14 cellular contexts compared by ENCODE assay signal in the genomic region with DNA sequence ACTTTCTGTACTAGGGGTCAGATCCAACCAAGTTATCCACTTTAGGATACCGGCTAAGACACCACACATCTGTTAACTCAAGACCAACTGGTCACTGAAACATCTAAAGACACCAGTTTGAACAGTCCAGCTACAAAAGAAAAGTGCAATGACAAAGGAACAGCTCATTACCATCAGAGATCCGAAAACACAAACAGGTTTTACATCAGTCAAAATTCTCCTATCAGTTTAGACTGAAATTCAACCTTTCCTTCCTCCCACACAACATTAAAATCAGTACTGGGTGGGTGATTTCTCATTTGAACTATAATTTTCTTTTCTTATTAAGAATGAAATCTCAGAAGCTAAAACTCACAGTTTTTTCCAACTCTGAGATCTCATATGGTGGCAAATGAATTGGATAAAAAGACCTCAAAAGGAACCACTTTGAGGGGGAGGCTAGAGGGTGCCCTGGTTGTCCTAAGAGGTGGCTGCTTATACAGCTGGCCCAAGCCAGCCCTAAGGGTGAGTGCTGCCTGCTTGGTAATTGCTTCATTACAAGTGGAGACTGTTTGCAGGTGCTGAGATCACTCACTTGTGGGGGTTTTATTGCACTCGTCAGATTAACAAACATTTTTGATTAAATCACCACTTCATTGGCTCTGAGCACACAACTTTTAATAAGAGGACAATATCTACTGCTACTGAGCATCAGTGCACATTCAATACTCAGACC. TPM values are rescaled to one million over a fixed set of nuclear protein-coding genes. Genes with fewer than 3 reads are reported as not detected.
DNase-seq lines count a peak whose midpoint lies in the region; ATAC-seq, FAIRE-seq and TF ChIP-seq lines count a peak whose summit lies in the region.
"Had no signal": no experiment of that assay in that cellular context is flagged by ENCODE, and none has a peak within 500 bp of the region (broad histone marks: within the 10 kb centered on the region; RNA-seq: fewer than 3 reads in every experiment).

No MANE protein-coding gene starts in this region.

- H3K27me3 ChIP-seq in GM12878 (replicated peaks in 1 of 2; ENCODE audit: control insufficient read depth in 2 of 2, insufficient read depth in 2 of 2, low read length in 1 of 2) (no peaks in the 10 kb centered on the region), sigmoid colon (no peaks in the 10 kb centered on the region), MM.1S (replicated peaks; ENCODE audit: insufficient read depth, low read length) (no peaks in the 10 kb centered on the region)
- H3K27me3 ChIP-seq: testis had no signal

- intact Hi-C loops in GM12878 (cut with micrococcal nuclease; ENCODE audit: unreplicated experiment) (no loop called here), sigmoid colon (cut with DNase I) (no loop called here)

- peak overlapping the region; percentile 15; the same call in 1 of the 2 replicates for H3K4me3 ChIP-seq in GM12878
- no peak overlapping the region for H3K4me3 ChIP-seq in sigmoid colon
- no peak overlapping the region for H3K4me3 ChIP-seq in MM.1S (ENCODE audit: low read length)
- H3K4me3 ChIP-seq: testis had no signal

- no peaks in the 10 kb centered on the region; the same call in 2 of the 3 replicates for H3K9me3 ChIP-seq in GM12878 (replicated peaks; ENCODE audit: control insufficient read depth, insufficient read depth, low read length)
- H3K9me3 ChIP-seq in sigmoid colon: no peaks in the 10 kb centered on the region
- no peaks in the 10 kb centered on the region for H3K9me3 ChIP-seq in MM.1S (replicated peaks; ENCODE audit: insufficient read depth, low read length)
- H3K9me3 ChIP-seq: testis had no signal

- H3K4me1 ChIP-seq in GM12878 (ENCODE audit: control insufficient read depth, insufficient read depth, low read length) (peaks cover 59% of the 10 kb centered on the region), sigmoid colon (peaks cover 0 to 28% (median 15%) of the 10 kb centered on the region in 4 donors), MM.1S (ENCODE audit: low read length) (peaks cover 5% of the 10 kb centered on the region; the same call in 1 of the 2 replicates)

- peak; percentile 12 for ATAC-seq in GM12878
- ATAC-seq: T-cell had no signal

- CTCF ChIA-PET in GM12878 (lab: Yijun Ruan, JAX): interaction anchor here (0.7 to 3.3 kb wide), 13 partner anchors 14 to 170 kb away, joined by 3 to 18 read pairs (median 3); no protein-coding TSS in a partner anchor

- peak; percentile 9 to 52 for DNase-seq in NCI-H524 (lab: John Stamatoyannopoulos, UW)
- no peak for DNase-seq in NCI-H524 treated with DMSO at 0.1 percent for 48 hours (lab: John Stamatoyannopoulos, UW)
- DNase-seq in GM13977 (ENCODE audit: low spot score): peak; percentile 60
- peak; percentile 57 for DNase-seq in NCI-H748 treated with DMSO at 0.1 percent for 48 hours (lab: John Stamatoyannopoulos, UW)
- no peak for DNase-seq in GM12878 (ENCODE audit: low read depth, low spot score)
- DNase-seq in pons (ENCODE audit: low spot score): no peak
- DNase-seq in sigmoid colon: no peak
- DNase-seq in MM.1S: no peak
- DNase-seq: foreskin melanocyte, mammary epithelial cell, NCI-H2081 treated with DMSO at 0.1 percent for 48 hours, OCI-M1, T-cell, testis had no signal

- TF ChIP-seq CTCF in GM13977 (IDR thresholded peaks at IDR 0.05; ENCODE audit: extremely low read depth, insufficient read depth, missing control alignments) (no peak), GM12878 (IDR thresholded peaks at IDR 0.05 in 2 of 3, conservative IDR thresholded peaks at IDR 0.05 in 1 of 3; ENCODE audit: control insufficient read depth in 2 of 3, extremely low read depth in 1 of 3, insufficient read depth in 1 of 3, low read depth in 3 of 3, low read length in 3 of 3) (no peak), sigmoid colon (IDR thresholded peaks at IDR 0.05) (no peak), MM.1S (IDR thresholded peaks at IDR 0.05; ENCODE audit: low read length) (no peak)

- in situ Hi-C loops in GM13977 (cut with MboI; ENCODE audit: low pct_unique_long_range_greater_than_20kb, low sequenced_read_pairs, unreplicated experiment): no loop called here
- in situ Hi-C loops in GM12878 (cut with MboI): loop anchor here (10.0 kb wide), 1 partner anchor 59 kb away; no protein-coding TSS in a partner anchor

- no peak for TF ChIP-seq POLR2A in GM12878 (IDR thresholded peaks at IDR 0.05; ENCODE audit: low read depth, low read length)
- no peak for TF ChIP-seq POLR2A in sigmoid colon (IDR thresholded peaks at IDR 0.05)

- H3K9ac ChIP-seq in GM12878 (ENCODE audit: control insufficient read depth, insufficient read depth, low read length) (no peak overlapping the region), MM.1S (ENCODE audit: low read length) (no peak overlapping the region)

- RAD21 ChIA-PET in GM12878 (lab: Charles Lee; ENCODE audit: unreplicated experiment): interaction anchor here (0.8 to 3.7 kb wide), 13 partner anchors 11 to 285 kb away, joined by 3 to 23 read pairs (median 5); no protein-coding TSS in a partner anchor

- H2AFZ ChIP-seq in GM12878 (ENCODE audit: control insufficient read depth, low read depth, low read length) (no peak overlapping the region), MM.1S (ENCODE audit: low read length) (no peak overlapping the region)

- H3K4me2 ChIP-seq in GM12878 (ENCODE audit: control insufficient read depth, insufficient read depth) (peak overlapping the region; percentile 56; the same call in 1 of the 2 replicates), MM.1S (ENCODE audit: low read depth, low read length) (no peak overlapping the region)

- H4K20me1 ChIP-seq in GM12878 (ENCODE audit: control insufficient read depth, insufficient read depth): no peaks in the 10 kb centered on the region
- H4K20me1 ChIP-seq in MM.1S (ENCODE audit: insufficient read depth, low read length): no peaks in the 10 kb centered on the region

- H3K36me3 ChIP-seq in GM12878 (ENCODE audit: control insufficient read depth in 2 of 2, insufficient read depth in 2 of 2, low read length in 1 of 2) (no peaks in the 10 kb centered on the region), sigmoid colon (no peaks in the 10 kb centered on the region), MM.1S (replicated peaks; ENCODE audit: insufficient read depth, low read length) (no peaks in the 10 kb centered on the region)

- POLR2A ChIA-PET in GM12878 (lab: Charles Lee): interaction anchor here (0.8 to 6.3 kb wide), 10 partner anchors 8 to 69 kb away, joined by 3 to 53 read pairs (median 4); no protein-coding TSS in a partner anchor

- H3K9me2 ChIP-seq in MM.1S (replicated peaks; ENCODE audit: insufficient read depth, low read length): no peaks in the 10 kb centered on the region

- BruUV-seq in GM12878 (replicated peaks; lab: Mats Ljungman, UMichigan): no TSS peak

- WGBS in GM12878 (ENCODE audit: insufficient coverage, insufficient replicate concordance, low lambda C conversion rate, missing lambda C conversion rate): 30% methylated on average over 3 of the region's 3 CpGs
- WGBS in sigmoid colon, 2 donors: 74 to 78% methylated on average over 3 of the region's 3 CpGs

- no peak for TF ChIP-seq RAD21 in GM12878 (IDR thresholded peaks at IDR 0.05; ENCODE audit: insufficient read depth, low read depth, low read length)

- H3K79me2 ChIP-seq in GM12878 (ENCODE audit: control insufficient read depth, insufficient read depth, low read length) (peaks cover 60% of the 10 kb centered on the region), MM.1S (ENCODE audit: low read length) (peaks cover 12% of the 10 kb centered on the region)

- H3K27ac ChIP-seq in GM12878 (ENCODE audit: control insufficient read depth, insufficient read depth): peak overlapping the region; percentile 39
- H3K27ac ChIP-seq in sigmoid colon: no peak overlapping the region
- no peak overlapping the region for H3K27ac ChIP-seq in MM.1S (ENCODE audit: low read length)
- H3K27ac ChIP-seq: testis had no signal

- no peak for FAIRE-seq in GM12878 (lab: Jason Lieb, UNC)

- peak in 1 of 2 experiments; percentile 7; a peak in 1 of 4 replicates for TF ChIP-seq EP300 in GM12878 (IDR thresholded peaks at IDR 0.05; ENCODE audit: borderline replicate concordance in 1 of 2, control insufficient read depth in 1 of 2, low read depth in 2 of 2, low read length in 2 of 2)
- TF ChIP-seq EP300 in sigmoid colon (IDR thresholded peaks at IDR 0.05): no peak

- SMC1A ChIA-PET in GM12878 (lab: Charles Lee; ENCODE audit: uncharacterized antibody, unreplicated experiment): interaction anchor here (0.8 to 3.6 kb wide), 14 partner anchors 8 to 156 kb away, joined by 3 to 29 read pairs (median 6); no protein-coding TSS in a partner anchor

- no peaks in the 10 kb centered on the region for H3F3A ChIP-seq in MM.1S (ENCODE audit: insufficient read depth, low read length)

TF ChIP-seq in GM12878, 131 proteins besides CTCF, POLR2A, EP300 and RAD21 (continues in another document):
- no peak for TF ChIP-seq STAT3 (IDR thresholded peaks at IDR 0.05; ENCODE audit: low read depth, low read length)
- peak; percentile 36; the same call in 1 of the 2 replicates for TF ChIP-seq IKZF1 (conservative IDR thresholded peaks at IDR 0.05)
- TF ChIP-seq SREBF2 (IDR thresholded peaks at IDR 0.05; ENCODE audit: low read length): no peak
- no peak for TF ChIP-seq SMAD1 (IDR thresholded peaks at IDR 0.05; ENCODE audit: low read depth, partially characterized antibody)
- peak; percentile 41 for TF ChIP-seq JUNB (IDR thresholded peaks at IDR 0.05)

RNA-seq across cellular contexts. Expression of gene CCDC167, which starts 4.3 kb away (rescaled TPM):
- 8.5 and 9.7 TPM in 2 replicates for total RNA-seq in GM12878 (2013; cell fraction: nucleolus; rRNA removed)
- total RNA-seq in GM12878 (2014; rRNA removed) (92.6 and 102 TPM in 2 replicates), GM12878 (2014; rRNA removed; fragmentation: Illumina TruSeq; extraction: Trizol) (103 and 110 TPM in 2 replicates), GM12878 (2021) (70.8 and 74.9 TPM in 2 replicates), sigmoid colon (10 to 100 TPM; 16.0 to 36.4 (median 22.0) TPM)
- polyA plus RNA-seq in GM12878 (2011; ENCODE audit: low read depth): 76.2 TPM
- polyA plus RNA-seq in GM12878 (2011; rRNA removed) (84.1 and 109 TPM in 2 replicates), GM12878 (2014; fragmentation: Illumina TruSeq; extraction: Trizol) (133 and 200 TPM in 2 replicates), GM12878 (2014; fragmentation: Nextera tagmentation; extraction: Ambion mirVana) (100 to 1,000 TPM; 323 to 380 TPM), GM12878 (2014; rRNA removed) (99.5 and 99.6 TPM in 2 replicates), GM12878 (2016; fragmentation: Nextera tagmentation; extraction: Ambion mirVana) (100 to 1,000 TPM; 165 to 180 TPM), sigmoid colon (10 to 100 TPM; 13.8 to 54.0 (median 30.3) TPM)
- polyA plus RNA-seq in GM12878 (2011; cell fraction: cytosol; rRNA removed): 165 and 304 TPM in 2 replicates
- 77.8 and 96.7 TPM in 2 replicates for polyA plus RNA-seq in GM12878 (2011; cell fraction: nucleus; rRNA removed)
- 92.0 and 93.8 TPM in 2 replicates for polyA plus RNA-seq in GM12878 (2012)
- 31.0 and 53.2 TPM in 2 replicates for polyA minus RNA-seq in GM12878 (2011; rRNA and poly(A)+ RNA removed)
- polyA minus RNA-seq in GM12878 (2011; cell fraction: cytosol; rRNA and poly(A)+ RNA removed): 21.2 and 21.5 TPM in 2 replicates
- polyA minus RNA-seq in GM12878 (2011; cell fraction: nucleus; rRNA and poly(A)+ RNA removed): 7.5 and 13.0 TPM in 2 replicates

Comparison
In these comparisons a context has a peak if more than half of its experiments do, and no peak if none do; other contexts are left out.
1. DNase-seq: peak in NCI-H524 (2 of 2), GM13977 (single experiment) and NCI-H748 treated with DMSO at 0.1 percent for 48 hours (single experiment); none in NCI-H524 treated with DMSO at 0.1 percent for 48 hours (single experiment), GM12878 (single experiment), pons (single experiment), sigmoid colon (single experiment) and MM.1S (single experiment).